8 cellular contexts compared by ENCODE assay signal in genomic region chr16:75074920-75075687, GRCh38. TPM values are rescaled to one million over a fixed set of nuclear protein-coding genes. Genes with fewer than 3 reads are reported as not detected.
DNase-seq lines count a peak whose midpoint lies in the region; ATAC-seq lines count a peak whose summit lies in the region.

No MANE protein-coding gene starts in this region.

- H3K27me3 Mint-ChIP-seq in CD4-positive, alpha-beta memory T cell = no peaks in the 10 kb centered on the region

- intact Hi-C loops in CD4-positive, alpha-beta memory T cell (cut with micrococcal nuclease) = loop anchor here (1.0 to 2.0 kb wide), 5 partner anchors 11 to 77 kb away; partner anchors contain the start of gene ZFP1

- no peaks in the 10 kb centered on the region for H3K79me2 ChIP-seq in Karpas-422 (ENCODE audit: low read length)

- H3K9me3 ChIP-seq in CD4-positive, alpha-beta memory T cell (ENCODE audit: control insufficient read depth in 1 of 2, low read length in 2 of 2) = no peaks in the 10 kb centered on the region
- H3K9me3 ChIP-seq in Karpas-422 (ENCODE audit: low read length) = no peaks in the 10 kb centered on the region

- peaks cover 4% of the 10 kb centered on the region; the same call in 1 of the 2 replicates for H4K20me1 ChIP-seq in Karpas-422 (ENCODE audit: insufficient read depth, low read depth, low read length)

- H3K4me3 ChIP-seq in CD4-positive, alpha-beta memory T cell (ENCODE audit: low read length in 2 of 2) = peak overlapping the region; percentile 5 to 44
- no peak overlapping the region for H3K4me3 ChIP-seq in Karpas-422 (ENCODE audit: low read length)

- POLR2A ChIA-PET in CD4-positive, alpha-beta memory T cell (lab: Charles Lee; ENCODE audit: partially characterized antibody) = interaction anchor here (0.5 to 3.1 kb wide), 8 partner anchors 10 to 359 kb away, joined by 3 to 48 read pairs (median 5); partner anchors contain the start of genes CFDP1, WDR59 and ZNRF1

- no peak overlapping the region for H3K4me2 ChIP-seq in Karpas-422 (ENCODE audit: low read depth, low read length, poor library complexity, severe bottlenecking)

- CTCF ChIA-PET in CD4-positive, alpha-beta memory T cell (lab: Charles Lee; ENCODE audit: partially characterized antibody) = interaction anchor here (1.1 to 2.8 kb wide), 7 partner anchors 11 to 77 kb away, joined by 3 to 54 read pairs (median 6); partner anchors contain the start of gene ZNRF1

- H3K9me2 ChIP-seq in Karpas-422 (replicated peaks; ENCODE audit: insufficient read depth, low read length) = no peaks in the 10 kb centered on the region

- H2AFZ ChIP-seq in Karpas-422 (ENCODE audit: low read length) = no peak overlapping the region

- H3K9ac ChIP-seq in Karpas-422 (ENCODE audit: low read length) = no peak overlapping the region

- ATAC-seq in GM21447 (IDR thresholded peaks at IDR 0.05; ENCODE audit: unreplicated experiment) = peak; percentile 95

- peak overlapping the region; percentile 39 for H3K27ac ChIP-seq in CD4-positive, alpha-beta memory T cell (ENCODE audit: low read depth, low read length)
- H3K27ac ChIP-seq in Karpas-422 (ENCODE audit: low read length) = peak overlapping the region; percentile 33; the same call in 1 of the 2 replicates

- no peaks in the 10 kb centered on the region for H3K36me3 Mint-ChIP-seq in CD4-positive, alpha-beta memory T cell

- peak overlapping the region; percentile 59 to 81 (median 72) for H3K4me3 Mint-ChIP-seq in CD4-positive, alpha-beta memory T cell

- no peaks in the 10 kb centered on the region for H3K27me3 ChIP-seq in CD4-positive, alpha-beta memory T cell (ENCODE audit: insufficient read depth, low read length)
- no peaks in the 10 kb centered on the region for H3K27me3 ChIP-seq in Karpas-422 (ENCODE audit: low read length)

- H3K9me3 Mint-ChIP-seq in CD4-positive, alpha-beta memory T cell = no peaks in the 10 kb centered on the region

- peak; percentile 86 to 91 (median 87) for DNase-seq in CD4-positive, alpha-beta memory T cell
- DNase-seq in Karpas-422 = peak; percentile 59
- DNase-seq in activated CD4-positive, alpha-beta T cell treated with anti-CD3 and anti-CD28 coated beads, Interleukin-2, amount 50 U/mL, for 48 hours = peak; percentile 72 to 82
- peak; percentile 80 for DNase-seq in germinal center (ENCODE audit: low spot score)
- DNase-seq in stimulated activated CD8-positive, alpha-beta memory T cell treated with anti-CD3 and anti-CD28 coated beads, Interleukin-2, amount 100 ng/mL, for 48 hours (ENCODE audit: low read depth in 2 of 2) = peak; percentile 54 to 65
- DNase-seq in globus pallidus (ENCODE audit: low spot score) = no peak
- DNase-seq in A172 (ENCODE audit: low spot score) = no peak

- peaks cover 53% of the 10 kb centered on the region for H3K4me1 ChIP-seq in CD4-positive, alpha-beta memory T cell (ENCODE audit: insufficient read depth, low read length)
- peaks cover 8% of the 10 kb centered on the region for H3K4me1 ChIP-seq in Karpas-422 (ENCODE audit: low read length)

- peaks cover 45 to 66% (median 59%) of the 10 kb centered on the region in 4 donors for H3K4me1 Mint-ChIP-seq in CD4-positive, alpha-beta memory T cell

- H3K36me3 ChIP-seq in CD4-positive, alpha-beta memory T cell (ENCODE audit: insufficient read depth, low read length) = no peaks in the 10 kb centered on the region
- no peaks in the 10 kb centered on the region for H3K36me3 ChIP-seq in Karpas-422 (ENCODE audit: insufficient read depth, low read length)

- H3K27ac Mint-ChIP-seq in CD4-positive, alpha-beta memory T cell = peak overlapping the region; percentile 75 to 98 (median 95)

RNA-seq across cellular contexts. Expression of gene LDHD, which starts 41.5 kb away (rescaled TPM):
- under 1 TPM; 0.17 to 0.20 TPM for total RNA-seq in CD4-positive, alpha-beta memory T cell
- polyA plus RNA-seq in CD4-positive, alpha-beta memory T cell = under 1 TPM in 1 of 2 donors, not detected in 1; 0.09 TPM
- total RNA-seq in Karpas-422 (2014; rRNA removed; shearing (Covaris generic); ENCODE audit: low replicate concordance) = 0.79 TPM in 1 of 2 replicates, not detected in the other
- total RNA-seq in A172 (2014; rRNA removed; shearing (Covaris generic)) = 0.65 and 2.1 TPM in 2 replicates

Comparison
In these comparisons a context has a peak if more than half of its experiments do, and no peak if none do; other contexts are left out.
1. DNase-seq: peak in CD4-positive, alpha-beta memory T cell (5 of 5), Karpas-422 (single experiment), activated CD4-positive, alpha-beta T cell treated with anti-CD3 and anti-CD28 coated beads, Interleukin-2, amount 50 U/mL, for 48 hours (2 of 2), germinal center (single experiment) and stimulated activated CD8-positive, alpha-beta memory T cell treated with anti-CD3 and anti-CD28 coated beads, Interleukin-2, amount 100 ng/mL, for 48 hours (2 of 2); none in globus pallidus (single experiment) and A172 (single experiment).